ENCODE assay signal across 8 cellular contexts in the genomic region with DNA sequence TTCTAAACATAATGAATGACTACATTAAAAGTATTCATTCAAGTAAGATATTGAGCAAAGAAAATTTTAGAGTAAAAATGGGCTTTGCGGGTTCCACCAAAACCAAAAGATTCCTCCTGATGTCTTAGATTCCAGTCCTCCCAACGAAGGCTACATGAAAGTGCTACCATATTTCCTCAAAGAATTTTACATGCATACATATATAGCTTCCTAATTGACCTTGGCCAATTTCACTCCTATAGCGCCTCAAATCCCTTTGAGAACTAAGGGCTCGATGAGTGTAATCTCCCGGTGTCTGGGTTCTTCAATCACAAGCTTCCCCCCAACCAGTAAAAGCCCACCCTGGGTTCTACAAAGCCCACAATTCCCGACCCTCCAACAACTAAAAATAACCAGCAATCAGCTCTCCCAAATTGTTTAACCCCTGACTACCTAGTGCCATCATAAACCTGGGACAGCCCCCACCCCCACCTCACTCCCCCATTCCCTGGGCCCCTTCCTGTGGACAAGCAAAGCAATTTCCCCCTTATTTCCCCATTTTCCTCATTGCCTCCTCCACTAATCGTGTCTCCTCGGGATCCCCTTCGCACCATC. TPM values are rescaled to one million over a fixed set of nuclear protein-coding genes. Genes with fewer than 3 reads are reported as not detected.
DNase-seq lines count a peak whose midpoint lies in the region; ATAC-seq and TF ChIP-seq lines count a peak whose summit lies in the region.

No MANE protein-coding gene starts in this region.

- no TSS peak for BruUV-seq in PC-9 (replicated peaks; lab: Mats Ljungman, UMichigan)

- H3K4me3 ChIP-seq in DOHH2 (ENCODE audit: low read length) (peak overlapping the region; percentile 77), PC-9 (peak overlapping the region; percentile 85), parathyroid adenoma (ENCODE audit: low read depth, low read length) (peak overlapping the region; percentile 65)

- no peak overlapping the region for H2AFZ ChIP-seq in PC-9
- peak overlapping the region; percentile 74 for H2AFZ ChIP-seq in parathyroid adenoma

- H3K9me3 ChIP-seq in DOHH2 (ENCODE audit: control insufficient read depth, insufficient read depth, low read length) (no peaks in the 10 kb centered on the region), PC-9 (ENCODE audit: insufficient read depth, low read depth) (no peaks in the 10 kb centered on the region), parathyroid adenoma (ENCODE audit: control insufficient read depth, low read length) (no peaks in the 10 kb centered on the region)

- peaks cover 63% of the 10 kb centered on the region for H3K79me2 ChIP-seq in DOHH2 (ENCODE audit: control insufficient read depth, low read length)
- peaks cover 60% of the 10 kb centered on the region for H3K79me2 ChIP-seq in PC-9 (ENCODE audit: low read depth)
- peaks cover 12% of the 10 kb centered on the region for H3K79me2 ChIP-seq in parathyroid adenoma

- H3K4me1 ChIP-seq in DOHH2 (ENCODE audit: control insufficient read depth, low read length) (peaks cover 41% of the 10 kb centered on the region), PC-9 (replicated peaks; ENCODE audit: insufficient read depth) (peaks cover 41% of the 10 kb centered on the region), parathyroid adenoma (peaks cover 10% of the 10 kb centered on the region)

- H4K20me1 ChIP-seq in DOHH2 (ENCODE audit: control insufficient read depth, insufficient read depth, low read depth, low read length) (peaks cover 13% of the 10 kb centered on the region; the same call in 1 of the 2 replicates), PC-9 (ENCODE audit: insufficient read depth) (peaks cover 30% of the 10 kb centered on the region)

- intact Hi-C loops in PC-9 (cut with micrococcal nuclease; ENCODE audit: unreplicated experiment): loop anchor here (5.0 to 10.0 kb wide), 2 partner anchors 70 to 112 kb away; no protein-coding TSS in a partner anchor

- H3K9me2 ChIP-seq in DOHH2 (replicated peaks; ENCODE audit: control insufficient read depth, low read length) (no peaks in the 10 kb centered on the region), PC-9 (ENCODE audit: insufficient read depth) (no peaks in the 10 kb centered on the region)

- no peak overlapping the region for H3K9ac ChIP-seq in parathyroid adenoma

- DNase-seq in PC-9 (no peak), epithelial cell of prostate (ENCODE audit: low read depth, low spot score) (no peak), mesenteric fat pad (ENCODE audit: low spot score) (no peak)
- no peak for DNase-seq in activated CD8-positive, alpha-beta memory T cell treated with anti-CD3 and anti-CD28 coated beads for 24 hours

- H3K27ac ChIP-seq in DOHH2 (ENCODE audit: low read depth, low read length): 0 out of 2 replicates have a peak overlapping the region, but pooled peaks have one; percentile 19
- H3K27ac ChIP-seq in PC-9: no peak overlapping the region
- peak overlapping the region; percentile 87 for H3K27ac ChIP-seq in epithelial cell of prostate
- H3K27ac ChIP-seq in parathyroid adenoma: peak overlapping the region; percentile 81

- peak overlapping the region; percentile 76 for H3K4me2 ChIP-seq in DOHH2 (ENCODE audit: low read length)
- H3K4me2 ChIP-seq in PC-9: peak overlapping the region; percentile 89
- peak overlapping the region; percentile 81 for H3K4me2 ChIP-seq in parathyroid adenoma (ENCODE audit: low read length)

- H3F3A ChIP-seq in DOHH2 (ENCODE audit: control insufficient read depth, insufficient read depth): 0 out of 2 replicates have a peak, but pooled peaks cover 2% of the 10 kb centered on the region
- peaks cover 20% of the 10 kb centered on the region; the same call in 1 of the 2 replicates for H3F3A ChIP-seq in PC-9 (ENCODE audit: insufficient read depth, low read depth)

- no peak for TF ChIP-seq CTCF in DOHH2 (IDR thresholded peaks at IDR 0.05; ENCODE audit: low read depth, low read length, poor library complexity, severe bottlenecking)
- no peak for TF ChIP-seq CTCF in PC-9 (conservative IDR thresholded peaks at IDR 0.05)
- TF ChIP-seq CTCF in parathyroid adenoma (IDR thresholded peaks at IDR 0.05): no peak

- ATAC-seq in HG03460 (IDR thresholded peaks at IDR 0.05; ENCODE audit: unreplicated experiment) (no peak), GM19455 (IDR thresholded peaks at IDR 0.05; ENCODE audit: unreplicated experiment) (no peak)

- H3K36me3 ChIP-seq in DOHH2 (ENCODE audit: control insufficient read depth, low read length) (no peaks in the 10 kb centered on the region; the same call in 1 of the 2 replicates), PC-9 (ENCODE audit: low read depth) (no peaks in the 10 kb centered on the region), parathyroid adenoma (ENCODE audit: control insufficient read depth, insufficient read depth, low read length) (no peaks in the 10 kb centered on the region)

- CTCF ChIA-PET in PC-9 (lab: Charles Lee): no interaction called here

- POLR2A ChIA-PET in PC-9 (lab: Charles Lee; ENCODE audit: unreplicated experiment): interaction anchor here (0.6 to 0.7 kb wide), 2 partner anchors 80 to 125 kb away, joined by 4 to 5 read pairs; no protein-coding TSS in a partner anchor

- no peaks in the 10 kb centered on the region for H3K27me3 ChIP-seq in DOHH2 (ENCODE audit: control insufficient read depth, low read length)
- no peaks in the 10 kb centered on the region for H3K27me3 ChIP-seq in PC-9 (ENCODE audit: insufficient read depth, low read depth)
- no peaks in the 10 kb centered on the region for H3K27me3 ChIP-seq in parathyroid adenoma (ENCODE audit: control insufficient read depth, insufficient read depth, low read length)

RNA-seq across cellular contexts. Expression of a gene that starts 1.2 kb away (rescaled TPM):
- total RNA-seq in PC-9 (2021) (28.6 and 30.2 TPM in 2 replicates), mesenteric fat pad (39.2 TPM)

RNA-seq across cellular contexts. Expression of a gene that starts 47.0 kb away (rescaled TPM):
- 83.7 and 91.3 TPM in 2 replicates for total RNA-seq in PC-9 (2021)
- 110 TPM for total RNA-seq in mesenteric fat pad
